In genomic region chr12:4118601-4119156, GRCh38 we compare ENCODE assay signal across 10 cellular contexts.
DNase-seq lines count a peak whose midpoint lies in the region; ATAC-seq, FAIRE-seq and TF ChIP-seq lines count a peak whose summit lies in the region.
"Had no signal": no experiment of that assay in that cellular context is flagged by ENCODE, and none has a peak within 500 bp of the region (broad histone marks: within the 10 kb centered on the region; RNA-seq: fewer than 3 reads in every experiment).

No MANE protein-coding gene starts in this region.

- peaks cover 24% of the 10 kb centered on the region for H3K4me1 ChIP-seq in astrocyte (ENCODE audit: insufficient read depth, low read length)

- H4K20me1 ChIP-seq in astrocyte (ENCODE audit: insufficient read depth, low read length) = no peaks in the 10 kb centered on the region

- H3K9me3 ChIP-seq in astrocyte (ENCODE audit: insufficient read depth, low read depth, low read length) = no peaks in the 10 kb centered on the region

- H3K27me3 ChIP-seq in astrocyte (ENCODE audit: insufficient read depth, low read length) = no peaks in the 10 kb centered on the region

- no peak overlapping the region for H3K27ac ChIP-seq in astrocyte (ENCODE audit: low read depth, low read length)

- H3K9ac ChIP-seq in astrocyte (ENCODE audit: low read length) = no peak overlapping the region

- TF ChIP-seq CTCF in astrocyte (IDR thresholded peaks at IDR 0.05; ENCODE audit: insufficient read depth, low read depth, low read length) (no peak), GM10248 (IDR thresholded peaks at IDR 0.05; ENCODE audit: control extremely low read depth, extremely low read depth, low read depth, missing control alignments) (no peak)

- no peak for FAIRE-seq in astrocyte (lab: Jason Lieb, UNC)

- peak; percentile 44 to 47 for ATAC-seq in activated T-cell treated with anti-CD3 and anti-CD28 coated beads, Interleukin-2, amount 50 U/mL, for 4 hours
- peak; percentile 1 for ATAC-seq in HG03108 (IDR thresholded peaks at IDR 0.05; ENCODE audit: unreplicated experiment)
- ATAC-seq: HCT116 had no signal

- no peak overlapping the region for H3K4me3 ChIP-seq in astrocyte (ENCODE audit: insufficient read depth, low read depth, low read length)

- H3K4me1 Mint-ChIP-seq in activated T-cell treated with anti-CD3 and anti-CD28 coated beads, Interleukin-2, amount 50 U/mL, for 4 hours (ENCODE audit: low read depth) = peaks cover 43% of the 10 kb centered on the region
- H3K4me1 Mint-ChIP-seq in astrocyte (ENCODE audit: low read depth, unreplicated experiment) = peaks cover 36% of the 10 kb centered on the region
- H3K4me1 Mint-ChIP-seq in stimulated activated naive CD8-positive, alpha-beta T cell treated with anti-CD3 and anti-CD28 coated beads, Interleukin-15, Interleukin-2, amounts not matched to agents 100 ng/mL and 50 ng/mL, for 24 hours (ENCODE audit: low read depth) = peaks cover 75% of the 10 kb centered on the region

- no peaks in the 10 kb centered on the region for H3K36me3 ChIP-seq in astrocyte (ENCODE audit: insufficient read depth, low read length)

- no peak for DNase-seq in activated T-cell treated with anti-CD3 and anti-CD28 coated beads, Interleukin-2, amount 50 U/mL, for 4 hours
- DNase-seq in activated T-cell treated with anti-CD3 and anti-CD28 coated beads, Interleukin-2, amount 50 U/mL, for 1 hour = no peak
- no peak for DNase-seq in astrocyte (ENCODE audit: low read depth)
- no peak for DNase-seq in GM10248 (ENCODE audit: extremely low spot score)
- no peak for DNase-seq in activated effector memory CD4-positive, alpha-beta T cell treated with anti-CD3 and anti-CD28 coated beads, Interleukin-2, amount 50 U/mL, for 16 hours
- no peak for DNase-seq in Kasumi-1 (lab: John Stamatoyannopoulos, UW)
- DNase-seq: effector CD8-positive, alpha-beta T cell had no signal

- POLR2A ChIA-PET in GM10248 (lab: Yijun Ruan, JAX) = no interaction called here

- no peak overlapping the region for H2AFZ ChIP-seq in astrocyte (ENCODE audit: low read depth, low read length)

- no peaks in the 10 kb centered on the region for H3K36me3 Mint-ChIP-seq in activated T-cell treated with anti-CD3 and anti-CD28 coated beads, Interleukin-2, amount 50 U/mL, for 4 hours (ENCODE audit: insufficient read depth)
- no peaks in the 10 kb centered on the region for H3K36me3 Mint-ChIP-seq in astrocyte (ENCODE audit: low read depth, unreplicated experiment)
- H3K36me3 Mint-ChIP-seq in stimulated activated naive CD8-positive, alpha-beta T cell treated with anti-CD3 and anti-CD28 coated beads, Interleukin-15, Interleukin-2, amounts not matched to agents 100 ng/mL and 50 ng/mL, for 24 hours (ENCODE audit: low read depth) = no peaks in the 10 kb centered on the region

- no peak overlapping the region for H3K27ac Mint-ChIP-seq in astrocyte (ENCODE audit: unreplicated experiment)
- H3K27ac Mint-ChIP-seq in stimulated activated naive CD8-positive, alpha-beta T cell treated with anti-CD3 and anti-CD28 coated beads, Interleukin-15, Interleukin-2, amounts not matched to agents 100 ng/mL and 50 ng/mL, for 24 hours = peak overlapping the region; percentile 91

- H3K27me3 Mint-ChIP-seq in activated T-cell treated with anti-CD3 and anti-CD28 coated beads, Interleukin-2, amount 50 U/mL, for 4 hours (ENCODE audit: low read depth) = no peaks in the 10 kb centered on the region
- H3K27me3 Mint-ChIP-seq in astrocyte (ENCODE audit: low read depth, unreplicated experiment) = peaks cover 22% of the 10 kb centered on the region
- no peaks in the 10 kb centered on the region for H3K27me3 Mint-ChIP-seq in stimulated activated naive CD8-positive, alpha-beta T cell treated with anti-CD3 and anti-CD28 coated beads, Interleukin-15, Interleukin-2, amounts not matched to agents 100 ng/mL and 50 ng/mL, for 24 hours

- H3K9me3 Mint-ChIP-seq in activated T-cell treated with anti-CD3 and anti-CD28 coated beads, Interleukin-2, amount 50 U/mL, for 4 hours = no peaks in the 10 kb centered on the region
- H3K9me3 Mint-ChIP-seq in astrocyte (ENCODE audit: unreplicated experiment) = no peaks in the 10 kb centered on the region
- no peaks in the 10 kb centered on the region for H3K9me3 Mint-ChIP-seq in stimulated activated naive CD8-positive, alpha-beta T cell treated with anti-CD3 and anti-CD28 coated beads, Interleukin-15, Interleukin-2, amounts not matched to agents 100 ng/mL and 50 ng/mL, for 24 hours

- H3K79me2 ChIP-seq in astrocyte (ENCODE audit: insufficient read depth, low read length) = no peaks in the 10 kb centered on the region

- CTCF ChIA-PET in GM10248 (lab: Yijun Ruan, JAX) = interaction anchor here (0.8 to 7.3 kb wide), 5 partner anchors 23 to 159 kb away, joined by 3 to 56 read pairs (median 11); no protein-coding TSS in a partner anchor

- H3K4me2 ChIP-seq in astrocyte (ENCODE audit: low read length) = peak overlapping the region; percentile 61

- H3K4me3 Mint-ChIP-seq in activated T-cell treated with anti-CD3 and anti-CD28 coated beads, Interleukin-2, amount 50 U/mL, for 4 hours = peak overlapping the region; percentile 63
- H3K4me3 Mint-ChIP-seq in astrocyte (ENCODE audit: unreplicated experiment) = no peak overlapping the region
- H3K4me3 Mint-ChIP-seq in stimulated activated naive CD8-positive, alpha-beta T cell treated with anti-CD3 and anti-CD28 coated beads, Interleukin-15, Interleukin-2, amounts not matched to agents 100 ng/mL and 50 ng/mL, for 24 hours = peak overlapping the region; percentile 68
